13 cellular contexts compared by ENCODE assay signal in genomic region chr5:93721511-93721910, GRCh38. TPM values are rescaled to one million over a fixed set of nuclear protein-coding genes. Genes with fewer than 3 reads are reported as not detected.
DNase-seq lines count a peak whose midpoint lies in the region; ATAC-seq, FAIRE-seq and TF ChIP-seq lines count a peak whose summit lies in the region.
"Had no signal": no experiment of that assay in that cellular context is flagged by ENCODE, and none has a peak within 500 bp of the region (broad histone marks: within the 10 kb centered on the region; RNA-seq: fewer than 3 reads in every experiment).

No MANE protein-coding gene starts in this region.

- CTCF ChIA-PET in HepG2 (lab: Yijun Ruan, JAX; ENCODE audit: low intra/inter-chr PET ratio, low total read pairs), result no interaction called here

- H3K9ac ChIP-seq in HepG2 (ENCODE audit: insufficient read depth, low read depth, low read length), result no peak overlapping the region

- no peaks in the 10 kb centered on the region for H3K36me3 ChIP-seq in hepatocyte (replicated peaks; ENCODE audit: insufficient read depth, low read depth)
- no peaks in the 10 kb centered on the region for H3K36me3 ChIP-seq in HepG2 (replicated peaks in 1 of 2; ENCODE audit: control insufficient read depth in 1 of 2, insufficient read depth in 2 of 2, low read length in 2 of 2)

- DNase-seq in HT-29 (ENCODE audit: low spot score) (peak; percentile 43), hepatocyte (ENCODE audit: low spot score) (peak; percentile 20), HepG2 (ENCODE audit: low spot score) (peak; percentile 4), renal cortical epithelial cell (ENCODE audit: low read depth) (peak; percentile 69), NCI-H526 (lab: John Stamatoyannopoulos, UW) (no peak), right cardiac atrium (no peak)
- DNase-seq in stimulated activated CD4-positive, alpha-beta T cell treated with anti-CD3 and anti-CD28 coated beads, Interleukin-4, amount 100 ng/mL, for 1 hour, result no peak
- DNase-seq: C1 segment of cervical spinal cord; Calu3; CD4-positive, alpha-beta T cell; DMS 273 treated with DMSO at 0.1 percent for 48 hours had no signal

- TF ChIP-seq EP300 in HepG2 (IDR thresholded peaks at IDR 0.05; ENCODE audit: low read depth in 2 of 2, low read length in 2 of 2) (no peak), HepG2 (CRISPR knock-in tag; IDR thresholded peaks at IDR 0.05; ENCODE audit: borderline replicate concordance) (no peak)

- no peaks in the 10 kb centered on the region for H4K20me1 ChIP-seq in hepatocyte (ENCODE audit: insufficient read depth, poor library complexity, severe bottlenecking)
- H4K20me1 ChIP-seq in HepG2 (ENCODE audit: insufficient read depth, low read length), result no peaks in the 10 kb centered on the region

- TF ChIP-seq POLR2A in HepG2 (IDR thresholded peaks at IDR 0.05; ENCODE audit: insufficient read depth in 1 of 2, low read depth in 2 of 2, low read length in 2 of 2), result no peak

- no peaks in the 10 kb centered on the region for H3K9me2 ChIP-seq in hepatocyte (replicated peaks; ENCODE audit: insufficient read depth)

- WGBS in hepatocyte (ENCODE audit: low lambda C conversion rate, missing lambda C conversion rate), result 16% methylated on average over 1 of the region's 1 CpG
- 13% methylated on average over 1 of the region's 1 CpG for WGBS in HepG2 (ENCODE audit: low lambda C conversion rate)
- WGBS in right cardiac atrium, result 33% methylated on average over 1 of the region's 1 CpG

- ATAC-seq in HepG2 (no peak), right cardiac atrium (no peak)
- ATAC-seq: HCT116 had no signal

- H3K27ac ChIP-seq in hepatocyte (peak overlapping the region; percentile 3), HepG2 (ENCODE audit: extremely low read length, insufficient read depth, low read length) (no peak overlapping the region), right cardiac atrium (ENCODE audit: low read length) (no peak overlapping the region)

- H3K4me2 ChIP-seq in hepatocyte (peak overlapping the region; percentile 14), HepG2 (ENCODE audit: low read depth, low read length) (no peak overlapping the region)

- in situ Hi-C loops in HepG2 (cut with HindIII; ENCODE audit: extremely low pct_ligation_motif_present, low pct_unique_long_range_greater_than_20kb), result no loop called here

- no peaks in the 10 kb centered on the region for H3K79me2 ChIP-seq in hepatocyte
- no peaks in the 10 kb centered on the region for H3K79me2 ChIP-seq in HepG2 (ENCODE audit: insufficient read depth, low read length)

- H3K27me3 ChIP-seq in hepatocyte (no peaks in the 10 kb centered on the region), HepG2 (ENCODE audit: control insufficient read depth in 1 of 2, insufficient read depth in 2 of 2, low read length in 2 of 2) (no peaks in the 10 kb centered on the region), right cardiac atrium (ENCODE audit: control insufficient read depth, insufficient read depth) (no peaks in the 10 kb centered on the region)

- no peaks in the 10 kb centered on the region for H3K9me3 ChIP-seq in hepatocyte (ENCODE audit: low read depth)
- no peaks in the 10 kb centered on the region for H3K9me3 ChIP-seq in HepG2 (ENCODE audit: low read length)
- no peaks in the 10 kb centered on the region for H3K9me3 ChIP-seq in right cardiac atrium (ENCODE audit: control insufficient read depth, low read length)

- TF ChIP-seq RAD21 in HepG2 (CRISPR knock-in tag; IDR thresholded peaks at IDR 0.05), result no peak

- no peak overlapping the region for H2AFZ ChIP-seq in hepatocyte
- H2AFZ ChIP-seq in HepG2 (ENCODE audit: low read length), result no peak overlapping the region

- no TSS peak for BruUV-seq in HepG2 (replicated peaks; lab: Mats Ljungman, UMichigan)

- POLR2A ChIA-PET in HepG2 (lab: Yijun Ruan, JAX), result no interaction called here

- FAIRE-seq in HepG2 (lab: Jason Lieb, UNC), result no peak
- FAIRE-seq: HTR-8/SVneo had no signal

- intact Hi-C loops in HepG2 (cut with micrococcal nuclease; ENCODE audit: unreplicated experiment), result no loop called here
- intact Hi-C loops in right cardiac atrium (cut with DNase I), result no loop called here

- H3K4me3 ChIP-seq in hepatocyte (no peak overlapping the region), HepG2 (replicated peaks in 1 of 3; ENCODE audit: insufficient read depth in 1 of 3, low read depth in 2 of 3, low read length in 3 of 3) (no peak overlapping the region), right cardiac atrium (ENCODE audit: low read length) (no peak overlapping the region)

- no peaks in the 10 kb centered on the region for H3K4me1 ChIP-seq in hepatocyte (ENCODE audit: insufficient read depth)
- peaks cover 18% of the 10 kb centered on the region for H3K4me1 ChIP-seq in HepG2 (ENCODE audit: insufficient read depth, low read length)
- H3K4me1 ChIP-seq in right cardiac atrium (ENCODE audit: control insufficient read depth, insufficient read depth, low read length), result no peaks in the 10 kb centered on the region

- TF ChIP-seq CTCF in hepatocyte (IDR thresholded peaks at IDR 0.05; ENCODE audit: poor library complexity) (no peak), HepG2 (CRISPR knock-in tag; IDR thresholded peaks at IDR 0.05) (no peak)

TF ChIP-seq in HepG2, 621 proteins besides CTCF, POLR2A, EP300 and RAD21:
- peak; percentile 30; the same call in 1 of the 2 replicates for TF ChIP-seq MNT (IDR thresholded peaks at IDR 0.05)
- TF ChIP-seq ZNF670 (CRISPR knock-in tag; IDR thresholded peaks at IDR 0.05; ENCODE audit: borderline replicate concordance), result no peak
- no peak for TF ChIP-seq TOE1 (CRISPR knock-in tag; IDR thresholded peaks at IDR 0.05)
- TF ChIP-seq GABPA (IDR thresholded peaks at IDR 0.05; ENCODE audit: low read depth, low read length), result no peak
- 0 out of 2 replicates have a peak, but pooled peaks have one; percentile 12 for TF ChIP-seq GABPA (CRISPR knock-in tag; IDR thresholded peaks at IDR 0.05; ENCODE audit: low read depth)
- TF ChIP-seq HNF4A (CRISPR knock-in tag; IDR thresholded peaks at IDR 0.05), result peak; percentile 42
- TF ChIP-seq ZNF282 (IDR thresholded peaks at IDR 0.05; ENCODE audit: partially characterized antibody), result no peak
TF ChIP-seq in HepG2: peak in this region for 3.

RNA-seq across cellular contexts. Expression of gene POU5F2, which starts 19.9 kb away (rescaled TPM):
- 0.13 and 0.64 TPM in 2 replicates for total RNA-seq in HT-29 (2014; rRNA removed; shearing (Covaris generic))
- total RNA-seq in hepatocyte, result 1.2 and 1.3 TPM in 2 replicates
- 0.05 and 0.55 TPM in 2 replicates for polyA plus RNA-seq in hepatocyte
- total RNA-seq in HepG2 (2016; rRNA removed; fragmentation: Illumina TruSeq; extraction: Trizol), result 0.10 and 0.38 TPM in 2 replicates
- not detected in 2 replicates for total RNA-seq in HepG2 (2016; cell fraction: cytosol; rRNA removed; fragmentation: Illumina TruSeq; extraction: Trizol; ENCODE audit: low read depth)
- total RNA-seq in HepG2 (2016; cell fraction: insoluble cytoplasmic fraction; rRNA removed; fragmentation: Illumina TruSeq; extraction: Trizol), result 0.12 and 0.35 TPM in 2 replicates
- 0.03 TPM in 1 of 2 replicates, not detected in the other for total RNA-seq in HepG2 (2016; cell fraction: membrane; rRNA removed; fragmentation: Illumina TruSeq; extraction: Trizol)
- 2.4 and 2.5 TPM in 2 replicates for total RNA-seq in HepG2 (2016; cell fraction: nucleus; rRNA removed; fragmentation: Illumina TruSeq; extraction: Trizol)
- 0.09 and 0.13 TPM in 2 replicates for polyA plus RNA-seq in HepG2 (2011; rRNA removed)
- 0.01 TPM in 1 of 2 replicates, not detected in the other for polyA plus RNA-seq in HepG2 (2011; cell fraction: cytosol; rRNA removed)
- 0.74 and 1.0 TPM in 2 replicates for polyA plus RNA-seq in HepG2 (2011; cell fraction: nucleus; rRNA removed)
- 0.04 TPM in 1 of 2 replicates, not detected in the other for polyA plus RNA-seq in HepG2 (2012)
- polyA plus RNA-seq in HepG2 (2016; cell fraction: cytosol; fragmentation: Illumina TruSeq; extraction: Trizol; ENCODE audit: low read depth), result not detected in 2 replicates
- polyA plus RNA-seq in HepG2 (2016; cell fraction: insoluble cytoplasmic fraction; fragmentation: Illumina TruSeq; extraction: Trizol; ENCODE audit: low read depth), result not detected in 2 replicates
- not detected in 2 replicates for polyA plus RNA-seq in HepG2 (2016; cell fraction: membrane; fragmentation: Illumina TruSeq; extraction: Trizol; ENCODE audit: low read depth)
- polyA plus RNA-seq in HepG2 (2016; cell fraction: nucleus; fragmentation: Illumina TruSeq; extraction: Trizol; ENCODE audit: insufficient read depth, low read depth), result 0.11 TPM in 1 of 2 replicates, not detected in the other
- polyA minus RNA-seq in HepG2 (2011; rRNA and poly(A)+ RNA removed; ENCODE audit: low replicate concordance), result 1.6 and 1.9 TPM in 2 replicates
- polyA minus RNA-seq in HepG2 (2011; cell fraction: cytosol; rRNA and poly(A)+ RNA removed), result 0.09 and 0.10 TPM in 2 replicates
- polyA minus RNA-seq in HepG2 (2011; cell fraction: nucleus; rRNA and poly(A)+ RNA removed), result 17.4 and 20.1 TPM in 2 replicates
- 0.17 and 1.4 TPM in 2 replicates for total RNA-seq in renal cortical epithelial cell
- under 1 TPM; 0.40 to 0.57 (median 0.53) TPM for total RNA-seq in right cardiac atrium
- 0.16 TPM for polyA plus RNA-seq in right cardiac atrium

Comparison
In these comparisons a context has a peak if more than half of its experiments do, and no peak if none do; other contexts are left out.
1. DNase-seq: peak in HT-29 (single experiment), hepatocyte (single experiment), HepG2 (single experiment) and renal cortical epithelial cell (single experiment); none in NCI-H526 (0 of 2), stimulated activated CD4-positive, alpha-beta T cell treated with anti-CD3 and anti-CD28 coated beads, Interleukin-4, amount 100 ng/mL, for 1 hour (single experiment) and right cardiac atrium (0 of 3).